Comparison of ENCODE assay signal across 35 cellular contexts in genomic region chr3:78076379-78076778, GRCh38.
"Had no signal": no experiment of that assay in that cellular context is flagged by ENCODE, and none has a peak within 500 bp of the region (broad histone marks: within the 10 kb centered on the region; RNA-seq: fewer than 3 reads in every experiment).

No MANE protein-coding gene starts in this region.

- H3K36me3 ChIP-seq: breast epithelium, esophagus muscularis mucosa, gastrocnemius medialis, lower lobe of right lung, right lobe of liver, uterus, WERI-Rb-1 had no signal

- H3K9me3 ChIP-seq: breast epithelium, esophagus muscularis mucosa, gastrocnemius medialis, lower lobe of right lung, right lobe of liver, uterus had no signal

- H3K27me3 Mint-ChIP-seq: activated naive CD8-positive, alpha-beta T cell treated with anti-CD3 and anti-CD28 coated beads for 36 hours; naive thymus-derived CD8-positive, alpha-beta T cell; stimulated activated naive CD8-positive, alpha-beta T cell treated with anti-CD3 and anti-CD28 coated beads, Interleukin-15, Interleukin-2, amounts not matched to agents 100 ng/mL and 50 ng/mL, for 24 hours; T-helper 17 cell; type B pancreatic cell had no signal

- DNase-seq: activated CD4-positive, alpha-beta T cell treated with anti-CD3 and anti-CD28 coated beads for 48 hours; activated CD4-positive, alpha-beta T cell treated with anti-CD3 and anti-CD28 coated beads, Interleukin-2, amount 50 U/mL, for 48 hours; activated CD8-positive, alpha-beta memory T cell treated with anti-CD3 and anti-CD28 coated beads, Interleukin-2, amount 50 U/mL, for 4 hours; activated effector memory CD4-positive, alpha-beta T cell treated with anti-CD3 and anti-CD28 coated beads, Interleukin-2, amount 50 U/mL, for 16 hours; activated naive CD4-positive, alpha-beta T cell treated with anti-CD3 and anti-CD28 coated beads for 36 hours; activated naive CD8-positive, alpha-beta T cell treated with anti-CD3 and anti-CD28 coated beads for 36 hours; activated T-cell treated with anti-CD3 and anti-CD28 coated beads, Interleukin-2, amount 50 U/mL, for 1 hour; dermis blood vessel endothelial cell; effector CD4-positive, alpha-beta T cell; gastrocnemius medialis; glutamatergic neuron; hippocampal formation; immature natural killer cell; kidney; left colon; lower lobe of right lung; mesenchymal stem cell; naive thymus-derived CD8-positive, alpha-beta T cell; posterior cingulate gyrus; right lobe of liver; stimulated activated CD4-positive, alpha-beta T cell treated with anti-CD3 and anti-CD28 coated beads, Interleukin-12 subunit alpha, Interleukin-12 subunit beta, amount 100 ng/mL, for 4 hours; stimulated activated CD4-positive, alpha-beta T cell treated with anti-CD3 and anti-CD28 coated beads, Interleukin-4, amount 100 ng/mL, for 24 hours; substantia nigra; T-helper 17 cell; T1000; uterus; WERI-Rb-1 had no signal

- H3K36me3 Mint-ChIP-seq: activated naive CD8-positive, alpha-beta T cell treated with anti-CD3 and anti-CD28 coated beads for 36 hours; immature natural killer cell; naive thymus-derived CD8-positive, alpha-beta T cell; stimulated activated effector memory CD8-positive, alpha-beta T cell treated with anti-CD3 and anti-CD28 coated beads, Interleukin-12 subunit alpha, Interleukin-12 subunit beta, amount 100 ng/mL, for 72 hours; type B pancreatic cell had no signal

- H3K27ac ChIP-seq: breast epithelium, esophagus muscularis mucosa, gastrocnemius medialis, lower lobe of right lung, right lobe of liver, skin epidermis, uterus, WERI-Rb-1 had no signal

- H3K27me3 ChIP-seq: breast epithelium, esophagus muscularis mucosa, gastrocnemius medialis, right lobe of liver, uterus had no signal

- H3K4me1 ChIP-seq: breast epithelium, esophagus muscularis mucosa, gastrocnemius medialis, lower lobe of right lung, right lobe of liver, uterus had no signal

- H3K4me1 Mint-ChIP-seq: activated naive CD8-positive, alpha-beta T cell treated with anti-CD3 and anti-CD28 coated beads for 36 hours; immature natural killer cell; naive thymus-derived CD8-positive, alpha-beta T cell; stimulated activated effector memory CD8-positive, alpha-beta T cell treated with anti-CD3 and anti-CD28 coated beads, Interleukin-12 subunit alpha, Interleukin-12 subunit beta, amount 100 ng/mL, for 72 hours; T-helper 17 cell had no signal

- H3K27ac Mint-ChIP-seq: activated naive CD4-positive, alpha-beta T cell treated with anti-CD3 and anti-CD28 coated beads for 36 hours; activated naive CD8-positive, alpha-beta T cell treated with anti-CD3 and anti-CD28 coated beads for 36 hours; activated T-helper 1 cell treated with anti-CD3 and anti-CD28 coated beads, Interleukin-12 subunit alpha, Interleukin-12 subunit beta, Interleukin-2, Interleukin-4 antibody, amounts not matched to agents 30 ng/mL and 10 ng/mL and 1 ng/mL, durations not matched to agents 14 hours and 24 hours and 36 hours; immature natural killer cell; naive thymus-derived CD8-positive, alpha-beta T cell; stimulated activated effector memory CD8-positive, alpha-beta T cell treated with anti-CD3 and anti-CD28 coated beads, Interleukin-12 subunit alpha, Interleukin-12 subunit beta, amount 100 ng/mL, for 72 hours; stimulated activated naive CD8-positive, alpha-beta T cell treated with anti-CD3 and anti-CD28 coated beads, Interleukin-15, Interleukin-2, amounts not matched to agents 100 ng/mL and 50 ng/mL, for 24 hours; T-helper 17 cell; type B pancreatic cell had no signal

- H3K4me3 Mint-ChIP-seq: activated naive CD4-positive, alpha-beta T cell treated with anti-CD3 and anti-CD28 coated beads for 36 hours; activated naive CD8-positive, alpha-beta T cell treated with anti-CD3 and anti-CD28 coated beads for 36 hours; activated T-helper 1 cell treated with anti-CD3 and anti-CD28 coated beads, Interleukin-12 subunit alpha, Interleukin-12 subunit beta, Interleukin-2, Interleukin-4 antibody, amounts not matched to agents 30 ng/mL and 10 ng/mL and 1 ng/mL, durations not matched to agents 14 hours and 24 hours and 36 hours; immature natural killer cell; naive thymus-derived CD8-positive, alpha-beta T cell; stimulated activated effector memory CD8-positive, alpha-beta T cell treated with anti-CD3 and anti-CD28 coated beads, Interleukin-12 subunit alpha, Interleukin-12 subunit beta, amount 100 ng/mL, for 72 hours; stimulated activated naive CD8-positive, alpha-beta T cell treated with anti-CD3 and anti-CD28 coated beads, Interleukin-15, Interleukin-2, amounts not matched to agents 100 ng/mL and 50 ng/mL, for 24 hours; T-helper 17 cell; type B pancreatic cell had no signal

- ATAC-seq: activated CD4-positive, CD25-positive, alpha-beta regulatory T cell treated with anti-CD3 and anti-CD28 coated beads, Interleukin-2, amount 50 U/mL, for 24 hours; gastrocnemius medialis; left colon; lower lobe of right lung; naive thymus-derived CD8-positive, alpha-beta T cell; right lobe of liver; stimulated activated effector memory CD8-positive, alpha-beta T cell treated with anti-CD3 and anti-CD28 coated beads, Interleukin-12 subunit alpha, Interleukin-12 subunit beta, amount 100 ng/mL, for 72 hours; T-helper 17 cell had no signal

- H3K4me3 ChIP-seq: breast epithelium, esophagus muscularis mucosa, gastrocnemius medialis, lower lobe of right lung, right lobe of liver, skin epidermis, uterus had no signal
